Comparison of ENCODE assay signal across 8 cellular contexts in the genomic region with DNA sequence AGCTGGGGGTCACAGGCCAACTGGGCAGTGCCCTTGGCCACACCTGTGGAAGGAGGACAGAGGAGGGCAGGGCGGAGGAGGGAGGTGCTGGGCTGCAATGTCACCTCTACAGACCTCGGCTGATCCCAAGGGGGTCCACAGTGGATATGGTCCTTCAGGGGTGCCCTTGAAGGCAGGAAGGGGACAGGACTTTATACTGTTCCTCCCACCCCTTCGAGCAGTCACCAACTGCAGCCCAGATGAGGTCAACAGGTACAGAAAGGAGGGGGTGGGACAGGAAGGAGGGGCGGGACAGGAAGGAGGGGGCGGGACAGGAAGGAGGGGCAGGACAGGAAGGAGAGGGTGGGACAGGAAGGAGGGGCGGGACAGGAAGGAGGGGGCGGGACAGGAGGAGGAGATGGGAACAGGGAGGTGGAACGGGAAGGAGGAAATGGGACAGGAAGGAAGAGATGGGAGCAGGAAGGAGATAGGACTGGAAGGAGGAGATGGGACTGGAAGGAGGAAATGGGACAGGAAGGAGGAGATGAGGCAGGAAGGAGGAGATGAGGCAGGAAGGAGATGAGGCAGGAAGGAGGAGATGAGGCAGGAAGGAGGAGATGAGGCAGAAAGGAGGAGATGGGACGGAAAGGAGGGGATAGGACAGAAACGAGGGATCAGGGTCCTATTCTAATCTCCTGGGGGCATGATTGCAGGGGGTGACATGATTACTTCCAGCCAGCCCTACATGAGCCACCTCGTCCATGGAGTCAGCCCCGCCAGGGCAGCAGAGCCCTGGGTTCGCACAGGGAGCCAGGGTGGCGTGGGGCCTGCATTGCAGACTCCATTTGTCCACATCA. TPM values are rescaled to one million over a fixed set of nuclear protein-coding genes. Genes with fewer than 3 reads are reported as not detected.
DNase-seq lines count a peak whose midpoint lies in the region; ATAC-seq and TF ChIP-seq lines count a peak whose summit lies in the region.

No MANE protein-coding gene starts in this region.

- H3K36me3 ChIP-seq in liver (ENCODE audit: control insufficient read depth in 4 of 4, insufficient read depth in 3 of 4, low read depth in 1 of 4, low read length in 3 of 4) (no peaks in the 10 kb centered on the region), upper lobe of right lung (no peaks in the 10 kb centered on the region)

- H3K9me3 ChIP-seq in liver (ENCODE audit: control insufficient read depth in 4 of 4, low read length in 3 of 4) (no peaks in the 10 kb centered on the region), upper lobe of right lung (no peaks in the 10 kb centered on the region)

- no peak for TF ChIP-seq RAD21 in liver (IDR thresholded peaks at IDR 0.05)

- H3K4me1 ChIP-seq in liver (ENCODE audit: control insufficient read depth in 4 of 4, insufficient read depth in 4 of 4, low read length in 3 of 4) (peaks cover 21 to 41% (median 27%) of the 10 kb centered on the region in 4 donors), upper lobe of right lung (peaks cover 11% of the 10 kb centered on the region)

- no peak for TF ChIP-seq CTCF in liver (IDR thresholded peaks at IDR 0.05; ENCODE audit: low read depth, low read length, missing input control)
- no peak for TF ChIP-seq CTCF in upper lobe of right lung (IDR thresholded peaks at IDR 0.05)

- peak overlapping the region; percentile 20 to 56 (median 30) for H3K4me3 ChIP-seq in liver (ENCODE audit: low read depth in 1 of 3, low read length in 3 of 3)
- H3K4me3 ChIP-seq in upper lobe of right lung, result no peak overlapping the region

- 53% methylated on average over 14 of the region's 14 CpGs for WGBS in liver

- ATAC-seq in upper lobe of right lung (peak; percentile 31), HG03520 (IDR thresholded peaks at IDR 0.05; ENCODE audit: unreplicated experiment) (no peak)

- H3K9ac ChIP-seq in liver (ENCODE audit: low read depth in 1 of 2, low read length in 2 of 2), result no peak overlapping the region

- intact Hi-C loops in upper lobe of right lung (cut with DNase I), result no loop called here

- H3K27me3 ChIP-seq in liver (ENCODE audit: control insufficient read depth in 4 of 4, insufficient read depth in 4 of 4, low read length in 3 of 4) (no peaks in the 10 kb centered on the region), upper lobe of right lung (peaks cover 8% of the 10 kb centered on the region)

- peak; percentile 44 for DNase-seq in DMS153 (lab: John Stamatoyannopoulos, UW)
- DNase-seq in DMS153 treated with DMSO at 0.1 percent for 48 hours (lab: John Stamatoyannopoulos, UW; ENCODE audit: unreplicated experiment), result no peak
- peak; percentile 15 for DNase-seq in NOMO-1 treated with DMSO at 0.1 percent for 48 hours (lab: John Stamatoyannopoulos, UW; ENCODE audit: unreplicated experiment)
- DNase-seq in activated T-cell treated with anti-CD3 and anti-CD28 coated beads for 4 hours, result peak; percentile 52
- no peak for DNase-seq in upper lobe of right lung
- DNase-seq in NCI-H446 treated with DMSO at 0.1 percent for 48 hours (lab: John Stamatoyannopoulos, UW), result no peak

- H3K27ac ChIP-seq in liver (ENCODE audit: low read depth in 1 of 2, low read length in 2 of 2) (peak overlapping the region; percentile 78 to 80), upper lobe of right lung (peak overlapping the region; percentile 24)

TF ChIP-seq in liver, 16 proteins besides CTCF, POLR2A, EP300 and RAD21:
- TF ChIP-seq REST (IDR thresholded peaks at IDR 0.05) (peak; percentile 52), HNF4A (conservative IDR thresholded peaks at IDR 0.05) (peak; percentile 35 to 37), HNF4G (IDR thresholded peaks at IDR 0.05) (peak; percentile 11), SP1 (IDR thresholded peaks at IDR 0.05) (peak; percentile 32), RXRA (IDR thresholded peaks at IDR 0.05) (peak; percentile 60 to 83), EGR1 (IDR thresholded peaks at IDR 0.05; ENCODE audit: low read depth in 2 of 2) (peak; percentile 11 to 70), MAX (IDR thresholded peaks at IDR 0.05) (no peak), FOXA2 (IDR thresholded peaks at IDR 0.05) (no peak), GABPA (IDR thresholded peaks at IDR 0.05 in 1 of 2, conservative IDR thresholded peaks at IDR 0.05 in 1 of 2) (peak in 1 of 2 donors; percentile 88), NR2F2 (IDR thresholded peaks at IDR 0.05) (no peak)
- TF ChIP-seq, protein P1, sequence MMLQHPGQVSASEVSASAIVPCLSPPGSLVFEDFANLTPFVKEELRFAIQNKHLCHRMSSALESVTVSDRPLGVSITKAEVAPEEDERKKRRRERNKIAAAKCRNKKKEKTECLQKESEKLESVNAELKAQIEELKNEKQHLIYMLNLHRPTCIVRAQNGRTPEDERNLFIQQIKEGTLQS (IDR thresholded peaks at IDR 0.05), result no peak

RNA-seq across cellular contexts. Expression of gene MRGBP, which starts 19.4 kb away (rescaled TPM):
- total RNA-seq in liver (1 to 10 TPM; 4.5 to 6.6 TPM), upper lobe of right lung (8.8 TPM)
- polyA plus RNA-seq in liver, result 1 to 10 TPM; 5.2 to 6.8 TPM

RNA-seq across cellular contexts. Expression of gene OGFR, which starts 27.7 kb away (rescaled TPM):
- total RNA-seq in liver (10 to 100 TPM; 22.8 to 59.4 TPM), upper lobe of right lung (58.2 TPM)
- polyA plus RNA-seq in liver, result 10 to 100 TPM in 1 of 2 donors, 1 to 10 TPM in 1; 5.9 to 35.9 TPM

RNA-seq across cellular contexts. Expression of gene COL9A3, which starts 39.9 kb away (rescaled TPM):
- total RNA-seq in liver (under 1 TPM; 0.92 to 0.98 TPM), upper lobe of right lung (1.1 TPM)
- 1 to 10 TPM; 1.2 to 2.0 TPM for polyA plus RNA-seq in liver

Comparison
In these comparisons a context has a peak if more than half of its experiments do, and no peak if none do; other contexts are left out.
1. DNase-seq: peak in DMS153 (single experiment), NOMO-1 treated with DMSO at 0.1 percent for 48 hours (single experiment) and activated T-cell treated with anti-CD3 and anti-CD28 coated beads for 4 hours (single experiment); none in DMS153 treated with DMSO at 0.1 percent for 48 hours (single experiment), upper lobe of right lung (single experiment) and NCI-H446 treated with DMSO at 0.1 percent for 48 hours (single experiment).